ENCODE assay signal across 17 cellular contexts in the genomic region with DNA sequence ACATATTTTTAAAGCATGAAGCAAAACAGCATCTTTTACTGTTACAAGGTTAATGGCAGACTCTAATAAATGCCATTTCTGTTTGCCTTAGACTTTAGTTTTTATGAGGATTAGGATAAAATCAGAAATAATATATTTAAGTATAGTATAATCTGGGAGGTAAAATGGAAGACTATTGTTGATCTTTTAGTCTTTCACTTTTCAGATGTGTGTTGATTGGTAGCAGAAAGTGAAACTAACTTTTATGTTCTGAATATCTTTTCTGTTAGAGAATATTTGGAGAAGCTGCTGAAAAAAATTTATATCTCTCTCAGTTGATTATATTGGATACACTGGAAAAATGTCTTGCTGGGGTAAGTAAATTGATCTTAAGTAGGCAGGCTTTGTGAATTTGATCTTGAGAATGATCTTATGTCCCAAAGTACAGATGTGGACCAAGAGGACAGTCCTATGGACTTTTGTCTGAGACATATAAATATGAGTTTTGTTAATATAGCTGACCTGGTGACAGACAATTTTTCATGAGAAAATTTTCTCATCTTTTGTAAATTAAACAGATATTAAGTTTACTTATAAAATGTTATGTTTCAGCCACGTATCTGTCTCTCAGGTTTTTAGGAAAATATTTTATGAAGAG.
A peak's percentile ranks its signal among the peaks of the same experiment; 100 is the strongest.
DNase-seq lines count a peak whose midpoint lies in the region; ATAC-seq and FAIRE-seq lines count a peak whose summit lies in the region.
"Had no signal": no experiment of that assay in that cellular context is flagged by ENCODE, and none has a peak within 500 bp of the region (broad histone marks: within the 10 kb centered on the region; RNA-seq: fewer than 3 reads in every experiment).

No MANE protein-coding gene starts in this region.

- H3K4me1 Mint-ChIP-seq in activated T-cell treated with anti-CD3 and anti-CD28 coated beads, Interleukin-2, amount 50 U/mL, for 4 hours (ENCODE audit: low read depth) = peaks cover 17% of the 10 kb centered on the region

- H3K27me3 Mint-ChIP-seq in activated T-cell treated with anti-CD3 and anti-CD28 coated beads, Interleukin-2, amount 50 U/mL, for 4 hours (ENCODE audit: low read depth) = no peaks in the 10 kb centered on the region
- H3K27me3 Mint-ChIP-seq: IgD-negative memory B cell, type B pancreatic cell had no signal

- no peak for ATAC-seq in activated T-cell treated with anti-CD3 and anti-CD28 coated beads, Interleukin-2, amount 50 U/mL, for 4 hours
- no peak for ATAC-seq in Right ventricle myocardium superior (ENCODE audit: poor library complexity)

- no peak for DNase-seq in activated T-cell treated with anti-CD3 and anti-CD28 coated beads, Interleukin-2, amount 50 U/mL, for 4 hours
- DNase-seq in activated T-cell treated with anti-CD3 and anti-CD28 coated beads, Interleukin-2, amount 50 U/mL, for 48 hours = no peak
- DNase-seq in OCI-M1 (lab: John Stamatoyannopoulos, UW) = peak; percentile 63
- DNase-seq in effector memory CD4-positive, alpha-beta T cell = no peak
- DNase-seq in small intestine = peak; percentile 13
- DNase-seq in NCI-H2081 treated with DMSO at 0.1 percent for 48 hours (lab: John Stamatoyannopoulos, UW) = no peak
- DNase-seq in Right ventricle myocardium superior = no peak
- DNase-seq in DMS 273 treated with DMSO at 0.1 percent for 48 hours (lab: John Stamatoyannopoulos, UW) = no peak
- DNase-seq: activated CD4-positive, alpha-beta T cell treated with anti-CD3 and anti-CD28 coated beads, Interleukin-2, amount 50 U/mL, for 48 hours; dermis blood vessel endothelial cell; DMS153; foreskin melanocyte; NCI-H146; NCI-H510A treated with DMSO at 0.1 percent for 48 hours; T1000 had no signal

- no peaks in the 10 kb centered on the region for H3K36me3 ChIP-seq in effector memory CD4-positive, alpha-beta T cell (ENCODE audit: control insufficient read depth, insufficient read depth, low read length)
- peaks cover 0 to 2% of the 10 kb centered on the region in 2 donors for H3K36me3 ChIP-seq in small intestine (ENCODE audit: control insufficient read depth in 2 of 2, insufficient read depth in 2 of 2, low read length in 2 of 2)

- FAIRE-seq in small intestine (lab: Jason Lieb, UNC) = peak; percentile 68

- H3K4me3 Mint-ChIP-seq in activated T-cell treated with anti-CD3 and anti-CD28 coated beads, Interleukin-2, amount 50 U/mL, for 4 hours = peak overlapping the region; percentile 68
- H3K4me3 Mint-ChIP-seq: type B pancreatic cell had no signal

- H3K36me3 Mint-ChIP-seq in activated T-cell treated with anti-CD3 and anti-CD28 coated beads, Interleukin-2, amount 50 U/mL, for 4 hours (ENCODE audit: insufficient read depth) = peaks cover 10% of the 10 kb centered on the region

- H3K9me3 ChIP-seq in effector memory CD4-positive, alpha-beta T cell (ENCODE audit: control insufficient read depth, low read length) = no peaks in the 10 kb centered on the region
- no peaks in the 10 kb centered on the region for H3K9me3 ChIP-seq in small intestine (ENCODE audit: control insufficient read depth, low read depth)

- no peaks in the 10 kb centered on the region for H3K4me1 ChIP-seq in effector memory CD4-positive, alpha-beta T cell (ENCODE audit: control insufficient read depth, insufficient read depth, low read length, poor library complexity, severe bottlenecking)
- H3K4me1 ChIP-seq in small intestine (ENCODE audit: control insufficient read depth in 2 of 2, insufficient read depth in 1 of 2, low read depth in 1 of 2, low read length in 1 of 2) = no peaks in the 10 kb centered on the region

- WGBS in small intestine, 3 donors = 64 to 92% (median 70%) methylated on average over 1 of the region's 1 CpG

- intact Hi-C loops in Right ventricle myocardium superior (cut with DNase I) = no loop called here

- no peaks in the 10 kb centered on the region for H3K27me3 ChIP-seq in effector memory CD4-positive, alpha-beta T cell (replicated peaks; ENCODE audit: control insufficient read depth, insufficient read depth, low read length, poor library complexity, severe bottlenecking)
- no peaks in the 10 kb centered on the region for H3K27me3 ChIP-seq in small intestine (ENCODE audit: control insufficient read depth in 2 of 2, insufficient read depth in 2 of 2, low read length in 2 of 2)

- H3K4me3 ChIP-seq in effector memory CD4-positive, alpha-beta T cell (ENCODE audit: insufficient read depth, low read depth, low read length, poor library complexity, severe bottlenecking) = peak overlapping the region; percentile 40
- no peak overlapping the region for H3K4me3 ChIP-seq in small intestine (ENCODE audit: low read depth in 1 of 2, low read length in 2 of 2)

- peak overlapping the region; percentile 42 for H3K27ac ChIP-seq in effector memory CD4-positive, alpha-beta T cell (ENCODE audit: insufficient read depth, low read length, poor library complexity, severe bottlenecking)
- no peak overlapping the region for H3K27ac ChIP-seq in small intestine (ENCODE audit: low read depth in 1 of 2, low read length in 1 of 2)

- no peaks in the 10 kb centered on the region for H3K9me3 Mint-ChIP-seq in activated T-cell treated with anti-CD3 and anti-CD28 coated beads, Interleukin-2, amount 50 U/mL, for 4 hours
- H3K9me3 Mint-ChIP-seq: IgD-negative memory B cell, type B pancreatic cell had no signal

Comparison
In these comparisons a context has a peak if more than half of its experiments do, and no peak if none do; other contexts are left out.
1. DNase-seq: peak in OCI-M1 (single experiment) and small intestine (single experiment); none in activated T-cell treated with anti-CD3 and anti-CD28 coated beads, Interleukin-2, amount 50 U/mL, for 4 hours (single experiment), activated T-cell treated with anti-CD3 and anti-CD28 coated beads, Interleukin-2, amount 50 U/mL, for 48 hours (0 of 2), effector memory CD4-positive, alpha-beta T cell (0 of 3), NCI-H2081 treated with DMSO at 0.1 percent for 48 hours (single experiment), Right ventricle myocardium superior (single experiment) and DMS 273 treated with DMSO at 0.1 percent for 48 hours (single experiment).